ENCODE assay signal across 10 cellular contexts in genomic region chr2:98654702-98655488, GRCh38. TPM values are rescaled to one million over a fixed set of nuclear protein-coding genes. Genes with fewer than 3 reads are reported as not detected.
DNase-seq lines count a peak whose midpoint lies in the region; ATAC-seq lines count a peak whose summit lies in the region.
"Had no signal": no experiment of that assay in that cellular context is flagged by ENCODE, and none has a peak within 500 bp of the region (broad histone marks: within the 10 kb centered on the region; RNA-seq: fewer than 3 reads in every experiment).

No MANE protein-coding gene starts in this region.

- peak overlapping the region; percentile 95 for H3K27ac Mint-ChIP-seq in activated T-helper 17 cell treated with anti-CD3 and anti-CD28 coated beads, Interleukin-2, amount 50 U/mL, for 72 hours
- peak overlapping the region; percentile 77 to 97 for H3K27ac Mint-ChIP-seq in natural killer cell treated with Interleukin-12 subunit alpha and Interleukin-12 subunit beta and Interleukin-15 and Interleukin-18, amount 100 ng/mL, for 72 hours

- peaks cover 71% of the 10 kb centered on the region for H3K36me3 Mint-ChIP-seq in activated T-helper 17 cell treated with anti-CD3 and anti-CD28 coated beads, Interleukin-2, amount 50 U/mL, for 72 hours (ENCODE audit: low read depth)
- peaks cover 10% of the 10 kb centered on the region for H3K36me3 Mint-ChIP-seq in natural killer cell treated with Interleukin-12 subunit alpha and Interleukin-12 subunit beta and Interleukin-15 and Interleukin-18, amount 100 ng/mL, for 72 hours

- no peaks in the 10 kb centered on the region for H3K9me3 Mint-ChIP-seq in activated T-helper 17 cell treated with anti-CD3 and anti-CD28 coated beads, Interleukin-2, amount 50 U/mL, for 72 hours
- no peaks in the 10 kb centered on the region for H3K9me3 Mint-ChIP-seq in natural killer cell treated with Interleukin-12 subunit alpha and Interleukin-12 subunit beta and Interleukin-15 and Interleukin-18, amount 100 ng/mL, for 72 hours

- DNase-seq in activated CD4-positive, alpha-beta T cell treated with anti-CD3 and anti-CD28 coated beads for 48 hours, result peak; percentile 31
- no peak for DNase-seq in activated CD4-positive, alpha-beta T cell treated with anti-CD3 and anti-CD28 coated beads, Interleukin-2, amount 50 U/mL, for 1 hour
- DNase-seq in MV-4-11 (lab: John Stamatoyannopoulos, UW) (peak; percentile 67), GM03348 (ENCODE audit: low spot score) (no peak), DMS114 treated with DMSO at 0.1 percent for 48 hours (lab: John Stamatoyannopoulos, UW; ENCODE audit: unreplicated experiment) (no peak)
- DNase-seq in natural killer cell treated with Interleukin-12 subunit alpha and Interleukin-12 subunit beta and Interleukin-15 and Interleukin-18, amount 100 ng/mL, for 72 hours (ENCODE audit: low spot score), result no peak
- no peak for DNase-seq in NK-92 treated with Interleukin-12 subunit alpha and Interleukin-12 subunit beta, amount 100 ng/mL, for 24 hours (lab: John Stamatoyannopoulos, UW)
- DNase-seq: NCI-H69, right lobe of liver had no signal

- ATAC-seq in activated T-helper 17 cell treated with anti-CD3 and anti-CD28 coated beads, Interleukin-2, amount 50 U/mL, for 72 hours (replicated peaks), result peak; percentile 60
- ATAC-seq in natural killer cell treated with Interleukin-12 subunit alpha and Interleukin-12 subunit beta and Interleukin-15 and Interleukin-18, amount 100 ng/mL, for 72 hours, result peak; percentile 61 to 71

- H3K4me3 Mint-ChIP-seq in activated T-helper 17 cell treated with anti-CD3 and anti-CD28 coated beads, Interleukin-2, amount 50 U/mL, for 72 hours, result peak overlapping the region; percentile 93
- H3K4me3 Mint-ChIP-seq in natural killer cell treated with Interleukin-12 subunit alpha and Interleukin-12 subunit beta and Interleukin-15 and Interleukin-18, amount 100 ng/mL, for 72 hours, result peak overlapping the region; percentile 59

- no peaks in the 10 kb centered on the region for H3K27me3 Mint-ChIP-seq in activated T-helper 17 cell treated with anti-CD3 and anti-CD28 coated beads, Interleukin-2, amount 50 U/mL, for 72 hours
- H3K27me3 Mint-ChIP-seq in natural killer cell treated with Interleukin-12 subunit alpha and Interleukin-12 subunit beta and Interleukin-15 and Interleukin-18, amount 100 ng/mL, for 72 hours, result no peaks in the 10 kb centered on the region

- peaks cover 66% of the 10 kb centered on the region for H3K4me1 Mint-ChIP-seq in activated T-helper 17 cell treated with anti-CD3 and anti-CD28 coated beads, Interleukin-2, amount 50 U/mL, for 72 hours
- peaks cover 67 to 82% of the 10 kb centered on the region in 2 donors for H3K4me1 Mint-ChIP-seq in natural killer cell treated with Interleukin-12 subunit alpha and Interleukin-12 subunit beta and Interleukin-15 and Interleukin-18, amount 100 ng/mL, for 72 hours (ENCODE audit: low read depth in 2 of 2)

RNA-seq across cellular contexts. Expression of gene UNC50, which starts 46.5 kb away (rescaled TPM):
- total RNA-seq in activated T-helper 17 cell treated with anti-CD3 and anti-CD28 coated beads, Interleukin-2, amount 50 U/mL, for 72 hours, result 10 to 100 TPM; 19.5 to 26.0 TPM
- 10 to 100 TPM; 29.6 to 31.8 TPM for total RNA-seq in natural killer cell treated with Interleukin-12 subunit alpha and Interleukin-12 subunit beta and Interleukin-15 and Interleukin-18, amount 100 ng/mL, for 72 hours

RNA-seq across cellular contexts. Expression of gene COA5, which starts 46.6 kb away (rescaled TPM):
- total RNA-seq in activated T-helper 17 cell treated with anti-CD3 and anti-CD28 coated beads, Interleukin-2, amount 50 U/mL, for 72 hours, result 10 to 100 TPM; 22.9 to 25.2 TPM
- 10 to 100 TPM; 16.6 to 21.4 TPM for total RNA-seq in natural killer cell treated with Interleukin-12 subunit alpha and Interleukin-12 subunit beta and Interleukin-15 and Interleukin-18, amount 100 ng/mL, for 72 hours

Comparison
In these comparisons a context has a peak if more than half of its experiments do, and no peak if none do; other contexts are left out.
1. DNase-seq: peak in activated CD4-positive, alpha-beta T cell treated with anti-CD3 and anti-CD28 coated beads for 48 hours (single experiment) and MV-4-11 (single experiment); none in activated CD4-positive, alpha-beta T cell treated with anti-CD3 and anti-CD28 coated beads, Interleukin-2, amount 50 U/mL, for 1 hour (single experiment), natural killer cell treated with Interleukin-12 subunit alpha and Interleukin-12 subunit beta and Interleukin-15 and Interleukin-18, amount 100 ng/mL, for 72 hours (single experiment), GM03348 (single experiment), NK-92 treated with Interleukin-12 subunit alpha and Interleukin-12 subunit beta, amount 100 ng/mL, for 24 hours (single experiment) and DMS114 treated with DMSO at 0.1 percent for 48 hours (single experiment).